8 cellular contexts compared by ENCODE assay signal in the genomic region with DNA sequence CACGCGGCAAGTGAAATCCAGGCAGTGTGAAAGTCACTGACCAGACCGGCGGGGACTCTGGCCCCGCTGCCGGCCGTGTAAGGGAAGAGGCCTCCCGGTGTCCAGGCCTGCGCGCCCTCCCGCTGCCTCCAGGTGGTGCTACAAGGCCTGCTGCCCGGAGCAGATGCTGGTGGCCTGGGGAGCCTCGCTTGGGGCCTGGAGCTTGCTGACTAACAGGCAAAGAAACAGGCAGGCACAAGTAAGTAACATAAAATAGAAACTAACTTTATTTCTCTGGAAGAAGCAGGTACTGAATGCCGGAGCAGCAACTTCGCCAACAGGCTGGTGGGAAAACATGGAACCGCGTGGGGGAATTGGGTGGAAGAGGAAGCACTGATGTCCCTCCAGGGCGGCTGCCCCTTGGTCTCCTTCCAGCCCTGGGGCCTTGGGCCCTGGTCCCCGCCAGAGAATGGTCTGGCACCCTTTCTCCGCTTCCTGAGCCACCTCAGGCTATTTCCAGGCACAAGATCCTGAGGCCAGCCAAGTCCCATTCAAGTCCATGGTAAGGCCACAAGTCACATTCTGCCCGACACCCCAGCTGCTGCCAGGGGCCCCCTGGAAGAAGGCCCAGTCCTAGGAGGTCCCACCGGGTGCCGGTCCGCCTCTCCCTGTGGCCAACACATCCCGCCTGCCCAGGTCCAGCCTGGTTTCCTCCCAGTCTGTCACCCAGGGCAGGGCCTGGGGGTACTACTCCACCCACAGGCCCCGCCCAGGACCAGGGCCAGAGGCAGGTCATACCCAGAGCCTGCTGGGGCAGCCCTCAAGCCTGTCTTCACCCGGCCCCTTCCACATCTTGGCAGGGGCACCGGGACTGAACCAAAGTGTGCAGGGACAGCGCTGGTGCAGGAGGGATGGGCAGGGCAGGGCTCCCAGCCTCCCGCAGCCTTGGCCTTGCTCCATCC. TPM values are rescaled to one million over a fixed set of nuclear protein-coding genes. Genes with fewer than 3 reads are reported as not detected.
DNase-seq lines count a peak whose midpoint lies in the region; ATAC-seq and TF ChIP-seq lines count a peak whose summit lies in the region.

No MANE protein-coding gene starts in this region.

- in situ Hi-C loops in GM23248 (cut with MboI), result no loop called here

- H3K27me3 ChIP-seq in GM23248 (replicated peaks; ENCODE audit: insufficient read depth) (no peaks in the 10 kb centered on the region), mesenchymal stem cell (ENCODE audit: control insufficient read depth in 1 of 2, insufficient read depth in 1 of 2, low read length in 2 of 2) (no peaks in the 10 kb centered on the region)

- no peaks in the 10 kb centered on the region for H3K9me2 ChIP-seq in GM23248 (ENCODE audit: insufficient read depth)

- no peak overlapping the region for H2BK15ac ChIP-seq in mesenchymal stem cell (ENCODE audit: low read depth, poor library complexity, severe bottlenecking)

- no peak overlapping the region for H3K27ac Mint-ChIP-seq in activated CD8-positive, alpha-beta T cell treated with anti-CD3 and anti-CD28 coated beads, Interleukin-2, amount 10 ng/mL, durations not matched to agents 7 days and 5 days

- H2BK120ac ChIP-seq in mesenchymal stem cell (ENCODE audit: low read depth, low read length), result no peak overlapping the region

- H3K36me3 ChIP-seq in GM23248 (ENCODE audit: low read depth) (no peaks in the 10 kb centered on the region), mesenchymal stem cell (ENCODE audit: control insufficient read depth in 1 of 2, insufficient read depth in 2 of 2, low read depth in 1 of 2, low read length in 2 of 2) (peaks cover 8 to 40% of the 10 kb centered on the region in 2 experiments)

- H3K27ac ChIP-seq in GM23248, result no peak overlapping the region
- no peak overlapping the region for H3K27ac ChIP-seq in mesenchymal stem cell (ENCODE audit: low read length, poor library complexity, severe bottlenecking)

- H2BK12ac ChIP-seq in mesenchymal stem cell (ENCODE audit: low read length in 2 of 2), result no peak overlapping the region

- H3K14ac ChIP-seq in mesenchymal stem cell (ENCODE audit: low read length in 2 of 2), result peak overlapping the region in 1 of 2 experiments; percentile 38

- H3K27me3 Mint-ChIP-seq in activated CD8-positive, alpha-beta T cell treated with anti-CD3 and anti-CD28 coated beads, Interleukin-2, amount 10 ng/mL, durations not matched to agents 7 days and 5 days (ENCODE audit: low read depth), result no peaks in the 10 kb centered on the region

- peak; percentile 72 for ATAC-seq in activated CD8-positive, alpha-beta T cell treated with anti-CD3 and anti-CD28 coated beads, Interleukin-2, amount 10 ng/mL, durations not matched to agents 7 days and 5 days
- no peak for ATAC-seq in GM18520 (IDR thresholded peaks at IDR 0.05; ENCODE audit: unreplicated experiment)

- no peak overlapping the region for H3K4me3 ChIP-seq in AG09309 (ENCODE audit: control insufficient read depth, low read depth, low read length)
- no peak overlapping the region for H3K4me3 ChIP-seq in GM23248
- H3K4me3 ChIP-seq in mesenchymal stem cell (ENCODE audit: insufficient read depth in 1 of 2, low read depth in 1 of 2, low read length in 2 of 2), result no peak overlapping the region

- no peaks in the 10 kb centered on the region for H3K4me1 ChIP-seq in GM23248 (ENCODE audit: insufficient read depth)
- H3K4me1 ChIP-seq in mesenchymal stem cell (ENCODE audit: control insufficient read depth, insufficient read depth, low read depth, low read length), result peaks cover 2% of the 10 kb centered on the region

- POLR2A ChIA-PET in activated CD8-positive, alpha-beta T cell treated with anti-CD3 and anti-CD28 coated beads, Interleukin-2, amount 10 ng/mL, durations not matched to agents 7 days and 5 days (lab: Charles Lee), result no interaction called here

- TF ChIP-seq CTCF in AG09309 (IDR thresholded peaks at IDR 0.05; ENCODE audit: control insufficient read depth, insufficient read depth, low read depth, low read length, missing control alignments), result peak; percentile 88

- no peak overlapping the region for H3K4me2 ChIP-seq in GM23248 (ENCODE audit: unreplicated experiment)
- no peak overlapping the region for H3K4me2 ChIP-seq in mesenchymal stem cell (ENCODE audit: low read length, poor library complexity, severe bottlenecking)

- no peaks in the 10 kb centered on the region for H3F3A ChIP-seq in GM23248 (ENCODE audit: insufficient read depth)

- peaks cover 4% of the 10 kb centered on the region for H3K4me1 Mint-ChIP-seq in activated CD8-positive, alpha-beta T cell treated with anti-CD3 and anti-CD28 coated beads, Interleukin-2, amount 10 ng/mL, durations not matched to agents 7 days and 5 days (ENCODE audit: low read depth)

- H3K79me1 ChIP-seq in mesenchymal stem cell (replicated peaks; ENCODE audit: low read length, poor library complexity, severe bottlenecking), result no peaks in the 10 kb centered on the region

- H3K9me3 Mint-ChIP-seq in activated CD8-positive, alpha-beta T cell treated with anti-CD3 and anti-CD28 coated beads, Interleukin-2, amount 10 ng/mL, durations not matched to agents 7 days and 5 days (ENCODE audit: insufficient read depth), result no peaks in the 10 kb centered on the region

- DNase-seq in AG09309 (ENCODE audit: low read depth), result peak; percentile 27
- DNase-seq in GM23248, result peak; percentile 89
- DNase-seq in NCI-H526 treated with DMSO at 0.1 percent for 48 hours (lab: John Stamatoyannopoulos, UW), result peak; percentile 40
- peak; percentile 70 for DNase-seq in activated CD8-positive, alpha-beta T cell treated with anti-CD3 and anti-CD28 coated beads, Interleukin-2, amount 10 ng/mL, durations not matched to agents 7 days and 5 days
- DNase-seq in effector CD8-positive, alpha-beta T cell (lab: John Stamatoyannopoulos, UW), result peak; percentile 45
- DNase-seq in mesenchymal stem cell, result peak; percentile 87
- peak; percentile 31 for DNase-seq in stimulated activated CD8-positive, alpha-beta memory T cell treated with anti-CD3 and anti-CD28 coated beads, Interleukin-12 subunit alpha, Interleukin-12 subunit beta, amount 100 ng/mL, for 24 hours (ENCODE audit: extremely low read depth)

- H3K4ac ChIP-seq in mesenchymal stem cell (ENCODE audit: low read depth in 1 of 2, low read length in 2 of 2), result no peak overlapping the region

- H3K9ac ChIP-seq in GM23248 (no peak overlapping the region), mesenchymal stem cell (ENCODE audit: low read length) (peak overlapping the region; percentile 79)

- H3K79me2 ChIP-seq in GM23248 (ENCODE audit: insufficient read depth), result no peaks in the 10 kb centered on the region

- CTCF ChIA-PET in activated CD8-positive, alpha-beta T cell treated with anti-CD3 and anti-CD28 coated beads, Interleukin-2, amount 10 ng/mL, durations not matched to agents 7 days and 5 days (lab: Charles Lee), result interaction anchor here (0.7 to 6.3 kb wide), 5 partner anchors 31 to 50 kb away, joined by 3 to 126 read pairs (median 5); no protein-coding TSS in a partner anchor

- H2BK5ac ChIP-seq in mesenchymal stem cell (ENCODE audit: low read depth, low read length, poor library complexity, severe bottlenecking), result no peak overlapping the region

- 59 to 63% methylated on average over 29 to 30 of the region's 30 CpGs for WGBS in GM23248 (ENCODE audit: low coverage in 1 of 2, low lambda C conversion rate in 2 of 2, missing lambda C conversion rate in 2 of 2), 2 experiments
- 58% methylated on average over 25 of the region's 30 CpGs for WGBS in mesenchymal stem cell

- no peaks in the 10 kb centered on the region for H4K20me1 ChIP-seq in GM23248 (ENCODE audit: insufficient read depth)

- H3K18ac ChIP-seq in mesenchymal stem cell (ENCODE audit: low read depth in 1 of 2, low read length in 2 of 2), result no peak overlapping the region

- H3K9me3 ChIP-seq in GM23248 (ENCODE audit: low read depth), result no peaks in the 10 kb centered on the region
- H3K9me3 ChIP-seq in mesenchymal stem cell (ENCODE audit: control insufficient read depth, low read length), result no peaks in the 10 kb centered on the region

- H3K23ac ChIP-seq in mesenchymal stem cell (ENCODE audit: low read length in 2 of 2), result no peak overlapping the region

- H2AK5ac ChIP-seq in mesenchymal stem cell (ENCODE audit: low read length, severe bottlenecking), result no peak overlapping the region

- no peak overlapping the region for H2AFZ ChIP-seq in GM23248
- H2AFZ ChIP-seq in mesenchymal stem cell (ENCODE audit: low read depth, low read length), result no peak overlapping the region

- H3K4me3 Mint-ChIP-seq in activated CD8-positive, alpha-beta T cell treated with anti-CD3 and anti-CD28 coated beads, Interleukin-2, amount 10 ng/mL, durations not matched to agents 7 days and 5 days, result no peak overlapping the region

- H4K8ac ChIP-seq in mesenchymal stem cell (ENCODE audit: low read length), result no peak overlapping the region

- H3K36me3 Mint-ChIP-seq in activated CD8-positive, alpha-beta T cell treated with anti-CD3 and anti-CD28 coated beads, Interleukin-2, amount 10 ng/mL, durations not matched to agents 7 days and 5 days (ENCODE audit: low read depth), result peaks cover 15% of the 10 kb centered on the region

- no peak overlapping the region for H4K91ac ChIP-seq in mesenchymal stem cell (ENCODE audit: low read length)

RNA-seq across cellular contexts. Expression of gene TNK2, which starts 45.0 kb away (rescaled TPM):
- total RNA-seq in GM23248 (2014; rRNA removed; shearing (Covaris generic)), result 8.5 and 12.3 TPM in 2 replicates
- 3.2 and 3.4 TPM in 2 replicates for polyA plus RNA-seq in GM23248 (2016; fragmentation: Nextera tagmentation; extraction: Ambion mirVana)
- total RNA-seq in activated CD8-positive, alpha-beta T cell treated with anti-CD3 and anti-CD28 coated beads, Interleukin-2, amount 10 ng/mL, durations not matched to agents 7 days and 5 days, result 100 to 1,000 TPM; 110 to 127 TPM
- 11.7 TPM for polyA plus RNA-seq in mesenchymal stem cell (2013, experiment 1 of 2)
- 11.4 TPM for polyA plus RNA-seq in mesenchymal stem cell (2013, experiment 2 of 2)

RNA-seq across cellular contexts. Expression of gene MUC4, which starts 51.7 kb away (rescaled TPM):
- not detected in 2 replicates for total RNA-seq in GM23248 (2014; rRNA removed; shearing (Covaris generic))
- polyA plus RNA-seq in GM23248 (2016; fragmentation: Nextera tagmentation; extraction: Ambion mirVana), result not detected in 2 replicates
- under 1 TPM in 1 of 2 experiments, not detected in 1; 0.05 TPM for total RNA-seq in activated CD8-positive, alpha-beta T cell treated with anti-CD3 and anti-CD28 coated beads, Interleukin-2, amount 10 ng/mL, durations not matched to agents 7 days and 5 days
- not detected for polyA plus RNA-seq in mesenchymal stem cell (2013, experiment 1 of 2)
- polyA plus RNA-seq in mesenchymal stem cell (2013, experiment 2 of 2), result not detected

Comparison
In these comparisons a context has a peak if more than half of its experiments do, and no peak if none do; other contexts are left out.
1. DNase-seq: peak in every context shown above with its lines; median percentile 89 in GM23248; 87 in mesenchymal stem cell; 70 in activated CD8-positive, alpha-beta T cell treated with anti-CD3 and anti-CD28 coated beads, Interleukin-2, amount 10 ng/mL, durations not matched to agents 7 days and 5 days; 45 in effector CD8-positive, alpha-beta T cell; 40 in NCI-H526 treated with DMSO at 0.1 percent for 48 hours; 31 in stimulated activated CD8-positive, alpha-beta memory T cell treated with anti-CD3 and anti-CD28 coated beads, Interleukin-12 subunit alpha, Interleukin-12 subunit beta, amount 100 ng/mL, for 24 hours; 27 in AG09309.